29 cellular contexts compared by ENCODE assay signal in genomic region chr6:152295920-152296319, GRCh38.
A peak's percentile ranks its signal among the peaks of the same experiment; 100 is the strongest.
DNase-seq lines count a peak whose midpoint lies in the region; ATAC-seq and TF ChIP-seq lines count a peak whose summit lies in the region.
"Had no signal": no experiment of that assay in that cellular context is flagged by ENCODE, and none has a peak within 500 bp of the region (broad histone marks: within the 10 kb centered on the region; RNA-seq: fewer than 3 reads in every experiment).

No MANE protein-coding gene starts in this region.

- H3K36me3 Mint-ChIP-seq in naive thymus-derived CD4-positive, alpha-beta T cell: peaks cover 4 to 39% (median 18%) of the 10 kb centered on the region in 5 donors
- peaks cover 22% of the 10 kb centered on the region for H3K36me3 Mint-ChIP-seq in mesothelial cell of epicardium
- H3K36me3 Mint-ChIP-seq: activated naive CD4-positive, alpha-beta T cell treated with anti-CD3 and anti-CD28 coated beads, Interleukin-2, amount 50 U/mL, for 72 hours had no signal

- H3K79me2 ChIP-seq in Karpas-422 (ENCODE audit: low read length): peaks cover 68% of the 10 kb centered on the region

- TF ChIP-seq POLR2A in tibial nerve (IDR thresholded peaks at IDR 0.05): no peak

- no peak overlapping the region for H3K4me3 ChIP-seq in Karpas-422 (ENCODE audit: low read length)
- no peak overlapping the region for H3K4me3 ChIP-seq in epithelial cell of proximal tubule (ENCODE audit: low read depth, low read length)
- no peak overlapping the region for H3K4me3 ChIP-seq in naive thymus-derived CD4-positive, alpha-beta T cell (ENCODE audit: low read length)
- no peak overlapping the region for H3K4me3 ChIP-seq in tibial nerve
- H3K4me3 ChIP-seq: GM12878, neural progenitor cell, right lobe of liver, upper lobe of left lung had no signal

- no peaks in the 10 kb centered on the region for H3K27me3 Mint-ChIP-seq in naive thymus-derived CD4-positive, alpha-beta T cell
- H3K27me3 Mint-ChIP-seq in mesothelial cell of epicardium (ENCODE audit: low read depth): no peaks in the 10 kb centered on the region
- H3K27me3 Mint-ChIP-seq: activated B cell treated with CpG ODN at 0.5 μM for 24 hours; stimulated activated memory B cell treated with anti-CD40 and anti-IgM and Interleukin-4, amounts not matched to agents 10 μg/mL and 1 μg/mL and 100 μg/mL, for 72 hours had no signal

- H3K27me3 ChIP-seq in Karpas-422 (ENCODE audit: low read length): no peaks in the 10 kb centered on the region
- H3K27me3 ChIP-seq in naive thymus-derived CD4-positive, alpha-beta T cell (ENCODE audit: control insufficient read depth in 2 of 2, insufficient read depth in 2 of 2, low read length in 2 of 2): no peaks in the 10 kb centered on the region
- H3K27me3 ChIP-seq in tibial nerve: no peaks in the 10 kb centered on the region
- H3K27me3 ChIP-seq: neural progenitor cell, right lobe of liver, upper lobe of left lung had no signal

- no peak overlapping the region for H3K4me2 ChIP-seq in Karpas-422 (ENCODE audit: low read depth, low read length, poor library complexity, severe bottlenecking)
- H3K4me2 ChIP-seq: neural progenitor cell had no signal

- H3K4me1 ChIP-seq in Karpas-422 (ENCODE audit: low read length) (peaks cover 59% of the 10 kb centered on the region), tibial nerve (peaks cover 0 to 29% (median 0%) of the 10 kb centered on the region in 4 donors)
- H3K4me1 ChIP-seq in naive thymus-derived CD4-positive, alpha-beta T cell (ENCODE audit: control insufficient read depth in 2 of 2, insufficient read depth in 2 of 2, low read length in 2 of 2): peaks cover 9 to 12% of the 10 kb centered on the region in 2 donors
- H3K4me1 ChIP-seq: neural progenitor cell had no signal

- DNase-seq in COLO668 (lab: John Stamatoyannopoulos, UW; ENCODE audit: unreplicated experiment): peak; percentile 3
- DNase-seq in Karpas-422: no peak
- DNase-seq in epithelial cell of proximal tubule (ENCODE audit: low read depth): peak; percentile 13
- no peak for DNase-seq in naive thymus-derived CD4-positive, alpha-beta T cell
- DNase-seq in mesenteric fat pad (ENCODE audit: low spot score): no peak
- DNase-seq in tibial nerve (ENCODE audit: low spot score in 2 of 2): no peak
- no peak for DNase-seq in mesothelial cell of epicardium (ENCODE audit: low spot score in 2 of 2, unreplicated experiment in 2 of 2)
- DNase-seq: activated B cell treated with CpG ODN at 0.5 μM for 24 hours; activated CD8-positive, alpha-beta memory T cell treated with anti-CD3 and anti-CD28 coated beads, Interleukin-2, amount 50 U/mL, for 4 hours; dermis blood vessel endothelial cell; MV-4-11; NCI-H1694; NCI-H2171; NCI-H524; NK-92 treated with Interleukin-12 subunit alpha and Interleukin-12 subunit beta, amount 100 ng/mL, for 24 hours; posterior cingulate gyrus; right lobe of liver; SHP77 treated with DMSO at 0.1 percent for 48 hours; stimulated activated CD4-positive, alpha-beta T cell treated with anti-CD3 and anti-CD28 coated beads, Interleukin-12 subunit alpha, Interleukin-12 subunit beta, amount 100 ng/mL, for 4 hours; stimulated activated CD4-positive, alpha-beta T cell treated with anti-CD3 and anti-CD28 coated beads, Interleukin-4, amount 100 ng/mL, for 24 hours; substantia nigra; upper lobe of left lung had no signal

- no peak for TF ChIP-seq EP300 in tibial nerve (IDR thresholded peaks at IDR 0.05)

- H3K4me1 Mint-ChIP-seq in naive thymus-derived CD4-positive, alpha-beta T cell: peaks cover 24 to 54% (median 45%) of the 10 kb centered on the region in 7 donors
- H3K4me1 Mint-ChIP-seq in mesothelial cell of epicardium: peaks cover 2% of the 10 kb centered on the region

- no peaks in the 10 kb centered on the region for H3K9me3 Mint-ChIP-seq in naive thymus-derived CD4-positive, alpha-beta T cell
- no peaks in the 10 kb centered on the region for H3K9me3 Mint-ChIP-seq in mesothelial cell of epicardium
- H3K9me3 Mint-ChIP-seq: activated B cell treated with CpG ODN at 0.5 μM for 24 hours; activated naive CD4-positive, alpha-beta T cell treated with anti-CD3 and anti-CD28 coated beads, Interleukin-2, amount 50 U/mL, for 72 hours; activated T-helper 2 cell treated with anti-CD3 and anti-CD28 coated beads, Interferon-gamma antibody, Interleukin-2, Interleukin-4, amounts not matched to agents 10 μg/mL and 5 μg/mL and 100 μg/mL, durations not matched to agents 14 hours and 24 hours and 36 hours; neural progenitor cell; stimulated activated memory B cell treated with anti-CD40 and anti-IgM and Interleukin-4, amounts not matched to agents 10 μg/mL and 1 μg/mL and 100 μg/mL, for 72 hours had no signal

- POLR2A ChIA-PET in naive thymus-derived CD4-positive, alpha-beta T cell (lab: Charles Lee): no interaction called here

- H3K9ac ChIP-seq in Karpas-422 (ENCODE audit: low read length): peak overlapping the region; percentile 78; the same call in 1 of the 2 replicates
- H3K9ac ChIP-seq: neural progenitor cell had no signal

- intact Hi-C loops in naive thymus-derived CD4-positive, alpha-beta T cell (cut with micrococcal nuclease): loop anchor here in 1 of 2 donors (2.0 kb wide), 1 partner anchor 15 kb away; no protein-coding TSS in a partner anchor

- H3K36me3 ChIP-seq in Karpas-422 (ENCODE audit: insufficient read depth, low read length) (peaks cover 46% of the 10 kb centered on the region; the same call in 1 of the 2 replicates), tibial nerve (peaks cover 0 to 30% (median 10%) of the 10 kb centered on the region in 3 donors)
- H3K36me3 ChIP-seq in naive thymus-derived CD4-positive, alpha-beta T cell (ENCODE audit: control insufficient read depth in 2 of 3, insufficient read depth in 3 of 3, low read length in 3 of 3): peaks cover 14 to 38% (median 21%) of the 10 kb centered on the region in 3 experiments
- H3K36me3 ChIP-seq: neural progenitor cell had no signal

- CTCF ChIA-PET in naive thymus-derived CD4-positive, alpha-beta T cell (lab: Charles Lee): no interaction called here

- peak overlapping the region in 5 of 9 donors; percentile 0 to 73 (median 45) for H3K27ac Mint-ChIP-seq in naive thymus-derived CD4-positive, alpha-beta T cell
- H3K27ac Mint-ChIP-seq in mesothelial cell of epicardium: no peak overlapping the region
- H3K27ac Mint-ChIP-seq: activated B cell treated with CpG ODN at 0.5 μM for 24 hours; activated T-helper 2 cell treated with anti-CD3 and anti-CD28 coated beads, Interferon-gamma antibody, Interleukin-2, Interleukin-4, amounts not matched to agents 10 μg/mL and 5 μg/mL and 100 μg/mL, durations not matched to agents 14 hours and 24 hours and 36 hours; neural progenitor cell; stimulated activated memory B cell treated with anti-CD40 and anti-IgM and Interleukin-4, amounts not matched to agents 10 μg/mL and 1 μg/mL and 100 μg/mL, for 72 hours had no signal

- no peak overlapping the region for H3K4me3 Mint-ChIP-seq in naive thymus-derived CD4-positive, alpha-beta T cell
- no peak overlapping the region for H3K4me3 Mint-ChIP-seq in mesothelial cell of epicardium
- H3K4me3 Mint-ChIP-seq: activated B cell treated with CpG ODN at 0.5 μM for 24 hours; neural progenitor cell; stimulated activated memory B cell treated with anti-CD40 and anti-IgM and Interleukin-4, amounts not matched to agents 10 μg/mL and 1 μg/mL and 100 μg/mL, for 72 hours had no signal

- no peaks in the 10 kb centered on the region for H3K9me2 ChIP-seq in Karpas-422 (replicated peaks; ENCODE audit: insufficient read depth, low read length)

- TF ChIP-seq CTCF in epithelial cell of proximal tubule (conservative IDR thresholded peaks at IDR 0.05; ENCODE audit: low read depth, low read length): no peak
- TF ChIP-seq CTCF in tibial nerve (IDR thresholded peaks at IDR 0.05): no peak
- no peak for TF ChIP-seq CTCF in mesothelial cell of epicardium (IDR thresholded peaks at IDR 0.05; ENCODE audit: unreplicated experiment)

- no peaks in the 10 kb centered on the region for H4K20me1 ChIP-seq in Karpas-422 (ENCODE audit: insufficient read depth, low read depth, low read length)

- H2AFZ ChIP-seq in Karpas-422 (ENCODE audit: low read length): no peak overlapping the region
- H2AFZ ChIP-seq: neural progenitor cell had no signal

- H3K27ac ChIP-seq in Karpas-422 (ENCODE audit: low read length) (peak overlapping the region; percentile 99), tibial nerve (no peak overlapping the region)
- no peak overlapping the region for H3K27ac ChIP-seq in naive thymus-derived CD4-positive, alpha-beta T cell (ENCODE audit: low read depth, low read length)
- H3K27ac ChIP-seq: HL-60, neural progenitor cell had no signal

- no peaks in the 10 kb centered on the region for H3K9me3 ChIP-seq in Karpas-422 (ENCODE audit: low read length)
- H3K9me3 ChIP-seq in naive thymus-derived CD4-positive, alpha-beta T cell (ENCODE audit: control insufficient read depth in 2 of 3, low read length in 3 of 3): no peaks in the 10 kb centered on the region
- H3K9me3 ChIP-seq in tibial nerve: no peaks in the 10 kb centered on the region
- H3K9me3 ChIP-seq: right lobe of liver, upper lobe of left lung had no signal

- whole genome bisulfite sequencing in tibial nerve, 2 donors: 84 to 91% methylated on average over 6 of the region's 6 CpGs

- no peak for ATAC-seq in naive thymus-derived CD4-positive, alpha-beta T cell
- ATAC-seq: activated naive CD4-positive, alpha-beta T cell treated with anti-CD3 and anti-CD28 coated beads, Interleukin-2, amount 50 U/mL, for 72 hours; GM12878; Panc1; stimulated activated memory B cell treated with anti-CD40 and anti-IgM and Interleukin-4, amounts not matched to agents 10 μg/mL and 1 μg/mL and 100 μg/mL, for 72 hours had no signal

Comparison
In these comparisons a context has a peak if more than half of its experiments do, and no peak if none do; other contexts are left out.
1. DNase-seq: peak in COLO668 (single experiment) and epithelial cell of proximal tubule (single experiment); none in Karpas-422 (single experiment), naive thymus-derived CD4-positive, alpha-beta T cell (0 of 9), mesenteric fat pad (single experiment), tibial nerve (0 of 2) and mesothelial cell of epicardium (0 of 2).